ENCODE assay signal across 8 cellular contexts in the genomic region with DNA sequence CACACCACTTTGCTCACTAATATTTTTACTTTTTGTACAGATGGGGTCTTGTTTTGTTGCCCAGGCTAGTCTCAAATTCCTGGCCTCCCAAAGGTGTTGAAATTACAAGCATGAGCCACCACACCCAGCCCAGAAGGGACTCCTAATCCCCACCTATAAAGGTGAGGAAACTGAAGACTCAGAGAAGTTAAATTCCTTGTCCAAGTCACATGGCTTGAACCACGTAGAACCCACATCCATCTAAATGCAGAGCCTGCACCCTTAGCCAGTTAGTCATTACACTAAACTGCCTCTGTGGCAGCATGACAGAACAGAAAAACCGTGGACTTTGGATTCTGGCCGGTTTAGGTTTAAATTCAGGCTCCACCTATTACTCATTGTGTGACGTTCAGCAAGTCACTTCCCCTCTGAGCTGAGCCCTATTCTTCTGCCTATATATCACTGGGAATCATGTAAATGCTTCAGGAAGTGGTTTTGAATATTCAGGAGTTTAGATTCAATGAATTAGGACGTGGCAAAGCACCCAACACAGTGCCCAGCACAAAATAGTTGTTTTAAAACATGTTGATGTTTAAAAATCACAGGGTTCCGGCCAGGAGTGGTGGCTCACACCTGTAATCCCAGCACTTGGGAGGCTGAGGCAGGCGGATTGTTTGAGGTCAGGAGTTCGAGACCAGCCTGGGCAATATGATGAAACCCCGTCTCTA. TPM values are rescaled to one million over a fixed set of nuclear protein-coding genes. Genes with fewer than 3 reads are reported as not detected.
DNase-seq lines count a peak whose midpoint lies in the region; ATAC-seq and TF ChIP-seq lines count a peak whose summit lies in the region.

No MANE protein-coding gene starts in this region.

- H3K9me3 ChIP-seq in RWPE2 (ENCODE audit: severe bottlenecking), result no peaks in the 10 kb centered on the region
- no peaks in the 10 kb centered on the region for H3K9me3 ChIP-seq in esophagus (ENCODE audit: control insufficient read depth in 2 of 2, insufficient read depth in 1 of 2, low read depth in 1 of 2, low read length in 1 of 2)
- H3K9me3 ChIP-seq in gastrocnemius medialis, result no peaks in the 10 kb centered on the region

- H3K36me3 ChIP-seq in RWPE2 (ENCODE audit: low read depth), result peaks cover 3% of the 10 kb centered on the region
- H3K36me3 ChIP-seq in esophagus (ENCODE audit: control insufficient read depth in 2 of 2, insufficient read depth in 2 of 2, low read length in 1 of 2), result no peaks in the 10 kb centered on the region
- H3K36me3 ChIP-seq in gastrocnemius medialis, result no peaks in the 10 kb centered on the region

- DNase-seq in stimulated activated CD4-positive, alpha-beta T cell treated with anti-CD3 and anti-CD28 coated beads, TNF-alpha, amount 100 ng/mL, for 48 hours (ENCODE audit: low read depth in 3 of 3), result peak in 2 of 3 donors; percentile 7 to 10
- no peak for DNase-seq in stimulated activated CD4-positive, alpha-beta T cell treated with anti-CD3 and anti-CD28 coated beads, Interleukin-2, amount 100 ng/mL, for 48 hours
- DNase-seq in RWPE2 (ENCODE audit: low spot score), result peak; percentile 75
- no peak for DNase-seq in gastrocnemius medialis
- DNase-seq in NCI-H2227 treated with DMSO at 0.1 percent for 48 hours (lab: John Stamatoyannopoulos, UW), result no peak

- TF ChIP-seq POLR2A in gastrocnemius medialis (IDR thresholded peaks at IDR 0.05), result peak in 1 of 2 donors; percentile 0

- H3K27ac ChIP-seq in RWPE2 (ENCODE audit: poor library complexity, severe bottlenecking) (peak overlapping the region; percentile 94), esophagus (ENCODE audit: low read depth in 2 of 2, low read length in 1 of 2) (peak overlapping the region; percentile 87 to 93), gastrocnemius medialis (peak overlapping the region; percentile 41 to 67 (median 62))

- TF ChIP-seq CTCF in RWPE2 (IDR thresholded peaks at IDR 0.05; ENCODE audit: poor library complexity, severe bottlenecking), result no peak
- TF ChIP-seq CTCF in gastrocnemius medialis (IDR thresholded peaks at IDR 0.05 in 4 of 5, conservative IDR thresholded peaks at IDR 0.05 in 1 of 5), result no peak

- in situ Hi-C loops in gastrocnemius medialis (cut with MboI; ENCODE audit: low sequenced_read_pairs in 4 of 4), result no loop called here

- intact Hi-C loops in gastrocnemius medialis (cut with DNase I; ENCODE audit: low total_unique reads), result loop anchor here (5.0 kb wide), 3 partner anchors 53 to 363 kb away; partner anchors contain the start of genes ISCU, SART3 and UNG

- WGBS in esophagus, 2 donors, result 37% methylated on average over 9 of the region's 9 CpGs

- H3K27me3 ChIP-seq in RWPE2 (ENCODE audit: insufficient read depth, poor library complexity, severe bottlenecking) (no peaks in the 10 kb centered on the region), esophagus (ENCODE audit: control insufficient read depth in 1 of 2, insufficient read depth in 2 of 2, low read length in 2 of 2) (no peaks in the 10 kb centered on the region), gastrocnemius medialis (no peaks in the 10 kb centered on the region)

- peaks cover 20% of the 10 kb centered on the region for H3K4me1 ChIP-seq in RWPE2 (ENCODE audit: insufficient read depth, poor library complexity, severe bottlenecking)
- no peaks in the 10 kb centered on the region for H3K4me1 ChIP-seq in esophagus (ENCODE audit: control insufficient read depth in 2 of 2, insufficient read depth in 2 of 2, low read length in 1 of 2)
- H3K4me1 ChIP-seq in gastrocnemius medialis, result peaks cover 9 to 10% of the 10 kb centered on the region in 2 donors

- no peak overlapping the region for H3K4me3 ChIP-seq in RWPE2 (ENCODE audit: severe bottlenecking)
- H3K4me3 ChIP-seq in esophagus (ENCODE audit: low read depth in 1 of 2, low read length in 2 of 2), result no peak overlapping the region
- no peak overlapping the region for H3K4me3 ChIP-seq in gastrocnemius medialis

- ATAC-seq in RWPE2 (ENCODE audit: low read depth) (peak; percentile 40), gastrocnemius medialis (no peak), HG03571 (IDR thresholded peaks at IDR 0.05; ENCODE audit: unreplicated experiment) (no peak), GM18868 (IDR thresholded peaks at IDR 0.05; ENCODE audit: unreplicated experiment) (no peak)

RNA-seq across cellular contexts. Expression of gene CORO1C, which starts 3.0 kb away (rescaled TPM):
- 10 to 100 TPM; 23.6 to 40.2 TPM for polyA plus RNA-seq in esophagus
- 10 to 100 TPM; 24.7 to 47.6 (median 30.9) TPM for total RNA-seq in gastrocnemius medialis

Comparison
In these comparisons a context has a peak if more than half of its experiments do, and no peak if none do; other contexts are left out.
1. DNase-seq: peak in stimulated activated CD4-positive, alpha-beta T cell treated with anti-CD3 and anti-CD28 coated beads, TNF-alpha, amount 100 ng/mL, for 48 hours (2 of 3) and RWPE2 (single experiment); none in stimulated activated CD4-positive, alpha-beta T cell treated with anti-CD3 and anti-CD28 coated beads, Interleukin-2, amount 100 ng/mL, for 48 hours (0 of 2), gastrocnemius medialis (0 of 2) and NCI-H2227 treated with DMSO at 0.1 percent for 48 hours (single experiment).
2. Peak in every context shown above with its lines, with median percentiles within 50 percentile points of each other: H3K27ac ChIP-seq.